In genomic region chr3:197298858-197299854, GRCh38 we compare ENCODE assay signal across 8 cellular contexts. TPM values are rescaled to one million over a fixed set of nuclear protein-coding genes. Genes with fewer than 3 reads are reported as not detected.
DNase-seq lines count a peak whose midpoint lies in the region; ATAC-seq, FAIRE-seq and TF ChIP-seq lines count a peak whose summit lies in the region.

No MANE protein-coding gene starts in this region.

- no peak overlapping the region for H3K23ac ChIP-seq in H1 (ENCODE audit: insufficient read length)

- H4K91ac ChIP-seq in H1 (replicated peaks; ENCODE audit: insufficient read length, low read length): no peak overlapping the region

- H3K18ac ChIP-seq in H1 (ENCODE audit: extremely low read depth, low read length): no peak overlapping the region; the same call in 1 of the 2 replicates

- no peak for TF ChIP-seq RAD21 in H1 (IDR thresholded peaks at IDR 0.05 in 1 of 2, conservative IDR thresholded peaks at IDR 0.05 in 1 of 2; ENCODE audit: low read depth in 2 of 2, low read length in 2 of 2)

- POLR2A ChIA-PET in H1 (lab: Charles Lee; ENCODE audit: partially characterized antibody): interaction anchor here (0.6 to 1.5 kb wide), 2 partner anchors 12 to 32 kb away, joined by 3 read pairs; no protein-coding TSS in a partner anchor

- no peak overlapping the region for H4K8ac ChIP-seq in H1 (ENCODE audit: extremely low read depth, insufficient read depth, low read length)

- H3K4me1 ChIP-seq in ACC112 (ENCODE audit: control insufficient read depth, insufficient read depth, low read length, unreplicated experiment) (peaks cover 31% of the 10 kb centered on the region), H1 (replicated peaks in 1 of 4; ENCODE audit: control insufficient read depth in 3 of 4, insufficient read depth in 4 of 4, low read length in 3 of 4) (peaks cover 0 to 8% (median 5%) of the 10 kb centered on the region in 4 experiments; a peak in 3 of 7 replicates), thoracic aorta (ENCODE audit: control insufficient read depth in 1 of 2, low read depth in 2 of 2) (peaks cover 6 to 15% of the 10 kb centered on the region in 2 donors)

- peak; percentile 12 for ATAC-seq in GM18868 (IDR thresholded peaks at IDR 0.05; ENCODE audit: unreplicated experiment)
- no peak for ATAC-seq in thoracic aorta (ENCODE audit: insufficient number of reproducible peaks, low FRiP score, low read depth)
- ATAC-seq in GM21619 (IDR thresholded peaks at IDR 0.05; ENCODE audit: unreplicated experiment): no peak

- peaks cover 34% of the 10 kb centered on the region for H3K79me2 ChIP-seq in ACC112 (ENCODE audit: control insufficient read depth, insufficient read depth, low read length, unreplicated experiment)
- peaks cover 0 to 31% of the 10 kb centered on the region in 2 experiments; a peak in 2 of 4 replicates for H3K79me2 ChIP-seq in H1 (ENCODE audit: control insufficient read depth in 1 of 2, insufficient read depth in 2 of 2, low read length in 2 of 2)

- 0 out of 2 replicates have a peak, but pooled peaks cover 3% of the 10 kb centered on the region for H3K36me3 ChIP-seq in ACC112 (ENCODE audit: insufficient read depth, low read length)
- peaks cover 0 to 17% (median 6%) of the 10 kb centered on the region in 4 experiments; a peak in 4 of 8 replicates for H3K36me3 ChIP-seq in H1 (ENCODE audit: control insufficient read depth in 2 of 4, insufficient read depth in 4 of 4, low read length in 3 of 4)
- H3K36me3 ChIP-seq in thoracic aorta: no peaks in the 10 kb centered on the region

- DNase-seq in NAMALWA (ENCODE audit: low spot score) (peak; percentile 9), H1 (ENCODE audit: low read depth in 1 of 2, low spot score in 2 of 2) (peak in 1 of 2 experiments; percentile 70), midbrain (lab: John Stamatoyannopoulos, UW) (peak; percentile 40), thoracic aorta (ENCODE audit: low spot score) (no peak)
- peak; percentile 12 to 15 for DNase-seq in activated CD4-positive, alpha-beta T cell treated with anti-CD3 and anti-CD28 coated beads for 4 hours

- H3K23me2 ChIP-seq in H1 (ENCODE audit: low read depth, low read length): peaks cover 6% of the 10 kb centered on the region

- H2BK20ac ChIP-seq in H1 (ENCODE audit: low read length): no peak overlapping the region

- 14% methylated on average over 43 of the region's 43 CpGs; no CpG with 5 or more reads in 1 of the 2 experiments for WGBS in H1 (ENCODE audit: extremely low coverage in 1 of 2, insufficient coverage in 1 of 2, insufficient read length in 1 of 2, insufficient replicate concordance in 2 of 2, low coverage in 1 of 2, low lambda C conversion rate in 2 of 2, missing lambda C conversion rate in 1 of 2), 2 experiments

- peak overlapping the region; percentile 67 to 86 for H3K4me2 ChIP-seq in H1 (ENCODE audit: insufficient read depth in 1 of 2, low read depth in 2 of 2, low read length in 2 of 2)

- peaks cover 3 to 6% of the 10 kb centered on the region in 2 experiments for H4K20me1 ChIP-seq in H1 (replicated peaks in 1 of 2; ENCODE audit: control insufficient read depth in 1 of 2, insufficient read depth in 2 of 2, low read length in 2 of 2)

- peak overlapping the region in 2 of 4 experiments; percentile 10 to 38; a peak in 3 of 7 replicates for H3K9ac ChIP-seq in H1 (replicated peaks in 1 of 4; ENCODE audit: extremely low read depth in 1 of 4, low read depth in 3 of 4, low read length in 3 of 4)

- H3K27ac ChIP-seq in ACC112 (ENCODE audit: low read depth, low read length) (peak overlapping the region; percentile 80; the same call in 1 of the 2 replicates), H1 (ENCODE audit: low read depth, low read length) (no peak overlapping the region), thoracic aorta (peak overlapping the region in 1 of 2 donors; percentile 92)

- peak overlapping the region; percentile 97 for H3K4me3 ChIP-seq in ACC112 (ENCODE audit: low read depth, low read length)
- peak overlapping the region; percentile 66 to 89 (median 87) for H3K4me3 ChIP-seq in H1 (ENCODE audit: extremely low read depth in 1 of 4, insufficient read depth in 2 of 4, low read depth in 3 of 4, low read length in 4 of 4)
- peak overlapping the region; percentile 79 for H3K4me3 ChIP-seq in thoracic aorta

- H2AFZ ChIP-seq in ACC112 (ENCODE audit: low read length, unreplicated experiment): peak overlapping the region; percentile 85
- H2AFZ ChIP-seq in H1 (ENCODE audit: low read length): peak overlapping the region; percentile 77; the same call in 1 of the 2 replicates

- no peaks in the 10 kb centered on the region for H3K79me1 ChIP-seq in H1 (ENCODE audit: low read depth, low read length)

- no peak overlapping the region for H2BK120ac ChIP-seq in H1 (replicated peaks; ENCODE audit: low read depth, low read length)

- H2BK5ac ChIP-seq in H1 (ENCODE audit: low read depth, low read length): peak overlapping the region; percentile 56

- TF ChIP-seq POLR2A in H1 (IDR thresholded peaks at IDR 0.05; ENCODE audit: control extremely low read depth in 1 of 2, low read depth in 2 of 2, low read length in 2 of 2): no peak

- FAIRE-seq in H1 (lab: Jason Lieb, UNC): no peak

- H3K14ac ChIP-seq in H1 (ENCODE audit: insufficient read length): no peak overlapping the region

- H3K9me3 ChIP-seq in H1 (ENCODE audit: insufficient read depth in 2 of 2, low read depth in 1 of 2, low read length in 1 of 2): no peaks in the 10 kb centered on the region
- H3K9me3 ChIP-seq in thoracic aorta: no peaks in the 10 kb centered on the region

- no peak overlapping the region for H2BK12ac ChIP-seq in H1 (ENCODE audit: low read depth, low read length)

- CTCF ChIA-PET in H1 (lab: Charles Lee; ENCODE audit: partially characterized antibody): no interaction called here

- TF ChIP-seq CTCF in H1 (IDR thresholded peaks at IDR 0.05; ENCODE audit: control extremely low read depth in 1 of 3, insufficient read depth in 1 of 3, low read depth in 1 of 3, low read length in 3 of 3) (no peak), thoracic aorta (IDR thresholded peaks at IDR 0.05) (no peak)

- H3K27me3 ChIP-seq in ACC112 (ENCODE audit: insufficient read depth, low read length) (no peaks in the 10 kb centered on the region), H1 (replicated peaks in 1 of 4; ENCODE audit: control insufficient read depth in 3 of 4, extremely low read depth in 1 of 4, insufficient read depth in 3 of 4, low read length in 3 of 4) (no peaks in the 10 kb centered on the region), thoracic aorta (replicated peaks; ENCODE audit: insufficient read depth) (no peaks in the 10 kb centered on the region)

- H3K4ac ChIP-seq in H1 (replicated peaks; ENCODE audit: insufficient read length, low read depth, low read length): no peak overlapping the region

- H3K56ac ChIP-seq in H1 (replicated peaks; ENCODE audit: insufficient read length, low read depth, low read length): no peak overlapping the region

- H2AK5ac ChIP-seq in H1 (ENCODE audit: low read depth, low read length): no peak overlapping the region

- H2BK15ac ChIP-seq in H1 (ENCODE audit: low read length): peak overlapping the region; percentile 85; the same call in 1 of the 2 replicates

- no peak overlapping the region for H4K5ac ChIP-seq in H1 (ENCODE audit: insufficient read length, low read depth, low read length)

- TF ChIP-seq EP300 in H1 (IDR thresholded peaks at IDR 0.05; ENCODE audit: borderline replicate concordance in 1 of 2, low read depth in 2 of 2, low read length in 2 of 2): no peak

TF ChIP-seq in H1, 55 proteins besides CTCF, POLR2A, EP300 and RAD21:
- TF ChIP-seq SP4 (IDR thresholded peaks at IDR 0.05; ENCODE audit: low read length) (no peak), BACH1 (IDR thresholded peaks at IDR 0.05; ENCODE audit: low read length) (no peak), MAX (IDR thresholded peaks at IDR 0.05) (0 out of 2 replicates have a peak, but pooled peaks have one; percentile 6), EGR1 (IDR thresholded peaks at IDR 0.05; ENCODE audit: borderline replicate concordance, low read depth, low read length) (no peak), SRF (IDR thresholded peaks at IDR 0.05; ENCODE audit: low read depth, low read length) (no peak), SIN3A (conservative IDR thresholded peaks at IDR 0.05 in 1 of 2, IDR thresholded peaks at IDR 0.05 in 1 of 2; ENCODE audit: low read depth in 1 of 2, low read length in 2 of 2) (peak; percentile 57 to 64; a peak in 2 of 4 replicates), HDAC2 (IDR thresholded peaks at IDR 0.05; ENCODE audit: borderline replicate concordance in 1 of 2, low read depth in 2 of 2, low read length in 2 of 2) (no peak; a peak in 1 of 4 replicates), JUND (IDR thresholded peaks at IDR 0.05; ENCODE audit: low read length) (no peak), RBBP5 (IDR thresholded peaks at IDR 0.05; ENCODE audit: borderline replicate concordance, low read depth, low read length) (no peak), CREB1 (IDR thresholded peaks at IDR 0.05) (no peak), ASH2L (IDR thresholded peaks at IDR 0.05; ENCODE audit: low read length) (peak; percentile 63), EZH2 (IDR thresholded peaks at IDR 0.05; ENCODE audit: low read depth, low read length, severe bottlenecking) (no peak), TAF1 (IDR thresholded peaks at IDR 0.05; ENCODE audit: low read depth, low read length) (no peak)

RNA-seq across cellular contexts. Expression of gene DLG1, which starts 0.7 kb away (rescaled TPM):
- total RNA-seq in H1 (2021; fragmentation: NEBNext Ultra II Directional; extraction: Animal tissue kit (Norgen Biotek cat#: 25700)): 74.9 and 78.8 TPM in 2 replicates
- polyA plus RNA-seq in H1 (2011; rRNA removed): 10.5 and 13.4 TPM in 2 replicates
- 61.9 TPM for polyA plus RNA-seq in H1 (2011; cell fraction: cytosol; rRNA removed)
- polyA plus RNA-seq in H1 (2011; cell fraction: nucleus; rRNA removed): 21.7 TPM
- 29.0 to 50.3 TPM (median 32.2 TPM) in 4 replicates for polyA plus RNA-seq in H1 (2012, experiment 1 of 2)
- 2.5 TPM for polyA plus RNA-seq in H1 (2012, experiment 2 of 2)
- 34.3 TPM for polyA plus RNA-seq in H1 (2013, experiment 1 of 2)
- 30.6 TPM for polyA plus RNA-seq in H1 (2013, experiment 2 of 2)
- polyA minus RNA-seq in H1 (2011; rRNA and poly(A)+ RNA removed): 60.0 and 72.1 TPM in 2 replicates
- polyA minus RNA-seq in H1 (2011; cell fraction: cytosol; rRNA and poly(A)+ RNA removed): 44.3 TPM
- polyA minus RNA-seq in H1 (2011; cell fraction: nucleus; rRNA and poly(A)+ RNA removed): 167 TPM
- total RNA-seq in thoracic aorta: 10 to 100 TPM; 46.4 to 67.8 TPM
